Comparison of ENCODE assay signal across 31 cellular contexts in genomic region chr9:6149315-6149714, GRCh38.
"Had no signal": no experiment of that assay in that cellular context is flagged by ENCODE, and none has a peak within 500 bp of the region (broad histone marks: within the 10 kb centered on the region; RNA-seq: fewer than 3 reads in every experiment).

No MANE protein-coding gene starts in this region.

- H3K4me1 Mint-ChIP-seq: activated CD4-positive, alpha-beta T cell treated with anti-CD3 and anti-CD28 coated beads, Interleukin-2, amount 10 ng/mL, durations not matched to agents 24 days and 14 days; activated naive CD8-positive, alpha-beta T cell treated with anti-CD3 and anti-CD28 coated beads for 36 hours; stimulated activated memory B cell treated with anti-CD40 and anti-IgM and Interleukin-4, amounts not matched to agents 10 μg/mL and 1 μg/mL and 100 μg/mL, for 72 hours; stimulated activated naive CD8-positive, alpha-beta T cell treated with anti-CD3 and anti-CD28 coated beads, Interleukin-15, amount 100 ng/mL, for 72 hours had no signal

- H3K4me1 ChIP-seq: adrenal gland, lower lobe of right lung, uterus had no signal

- H3K36me3 ChIP-seq: adrenal gland, cardiac muscle cell, lower lobe of right lung, uterus had no signal

- H3K27ac ChIP-seq: adrenal gland, body of pancreas, cardiac muscle cell, coronary artery, lower lobe of right lung, uterus had no signal

- ATAC-seq: body of pancreas; effector memory CD8-positive, alpha-beta T cell; left colon; lower lobe of right lung; natural killer cell treated with Interleukin-12 subunit alpha and Interleukin-12 subunit beta and Interleukin-15 and Interleukin-18, amount 100 ng/mL, for 72 hours; stimulated activated memory B cell treated with anti-CD40 and anti-IgM and Interleukin-4, amounts not matched to agents 10 μg/mL and 1 μg/mL and 100 μg/mL, for 72 hours; stimulated activated naive CD8-positive, alpha-beta T cell treated with anti-CD3 and anti-CD28 coated beads, Interleukin-15, amount 100 ng/mL, for 72 hours had no signal

- DNase-seq: activated CD4-positive, alpha-beta memory T cell treated with anti-CD3 and anti-CD28 coated beads for 36 hours; activated CD4-positive, alpha-beta T cell treated with anti-CD3 and anti-CD28 coated beads, Interleukin-2, amount 10 ng/mL, durations not matched to agents 24 days and 14 days; activated CD4-positive, CD25-positive, alpha-beta regulatory T cell treated with anti-CD3 and anti-CD28 coated beads, Interleukin-2, amount 50 U/mL, for 72 hours; activated CD8-positive, alpha-beta memory T cell treated with anti-CD3 and anti-CD28 coated beads, Interleukin-2, amount 50 U/mL, for 4 hours; activated effector memory CD4-positive, alpha-beta T cell treated with anti-CD3 and anti-CD28 coated beads, Interleukin-2, amount 50 U/mL, for 16 hours; activated naive CD4-positive, alpha-beta T cell treated with anti-CD3 and anti-CD28 coated beads for 36 hours; activated naive CD8-positive, alpha-beta T cell treated with anti-CD3 and anti-CD28 coated beads for 36 hours; activated T-cell treated with anti-CD3 and anti-CD28 coated beads, Interleukin-2, amount 50 U/mL, for 1 hour; body of pancreas; effector memory CD8-positive, alpha-beta T cell; foreskin fibroblast; left colon; lower lobe of right lung; mesendoderm; posterior cingulate gyrus; stimulated activated CD4-positive, alpha-beta T cell treated with anti-CD3 and anti-CD28 coated beads, Interleukin-1b, Interleukin-23, amount 100 ng/mL, for 48 hours; stimulated activated CD4-positive, alpha-beta T cell treated with anti-CD3 and anti-CD28 coated beads, Interleukin-4, amount 100 ng/mL, for 4 hours; stimulated activated CD8-positive, alpha-beta memory T cell treated with anti-CD3 and anti-CD28 coated beads, Interleukin-4, amount 100 ng/mL, for 48 hours; stimulated activated naive CD8-positive, alpha-beta T cell treated with anti-CD3 and anti-CD28 coated beads, Interleukin-15, amount 100 ng/mL, for 72 hours; substantia nigra; T-helper 2 cell; uterus had no signal

- H3K4me2 ChIP-seq: smooth muscle cell had no signal

- H3K27me3 Mint-ChIP-seq: type B pancreatic cell had no signal

- H3K4me3 ChIP-seq: adrenal gland, body of pancreas, cardiac muscle cell, coronary artery, lower lobe of right lung, smooth muscle cell, uterus had no signal

- H3K36me3 Mint-ChIP-seq: activated CD4-positive, alpha-beta memory T cell treated with anti-CD3 and anti-CD28 coated beads for 36 hours; activated naive CD8-positive, alpha-beta T cell treated with anti-CD3 and anti-CD28 coated beads for 36 hours; natural killer cell treated with Interleukin-12 subunit alpha and Interleukin-12 subunit beta and Interleukin-15 and Interleukin-18, amount 100 ng/mL, for 72 hours; stimulated activated memory B cell treated with anti-CD40 and anti-IgM and Interleukin-4, amounts not matched to agents 10 μg/mL and 1 μg/mL and 100 μg/mL, for 72 hours; type B pancreatic cell had no signal

- H3K9me3 Mint-ChIP-seq: activated CD4-positive, alpha-beta memory T cell treated with anti-CD3 and anti-CD28 coated beads for 36 hours; activated CD4-positive, alpha-beta T cell treated with anti-CD3 and anti-CD28 coated beads, Interleukin-2, amount 10 ng/mL, durations not matched to agents 24 days and 14 days; activated naive CD4-positive, alpha-beta T cell treated with anti-CD3 and anti-CD28 coated beads for 36 hours; activated naive CD8-positive, alpha-beta T cell treated with anti-CD3 and anti-CD28 coated beads for 36 hours; effector memory CD8-positive, alpha-beta T cell; natural killer cell treated with Interleukin-12 subunit alpha and Interleukin-12 subunit beta and Interleukin-15 and Interleukin-18, amount 100 ng/mL, for 72 hours; stimulated activated memory B cell treated with anti-CD40 and anti-IgM and Interleukin-4, amounts not matched to agents 10 μg/mL and 1 μg/mL and 100 μg/mL, for 72 hours; stimulated activated naive CD8-positive, alpha-beta T cell treated with anti-CD3 and anti-CD28 coated beads, Interleukin-15, amount 100 ng/mL, for 72 hours had no signal

- FAIRE-seq: keratinocyte had no signal

- H3K4me3 Mint-ChIP-seq: activated CD4-positive, alpha-beta memory T cell treated with anti-CD3 and anti-CD28 coated beads for 36 hours; activated CD4-positive, alpha-beta T cell treated with anti-CD3 and anti-CD28 coated beads, Interleukin-2, amount 10 ng/mL, durations not matched to agents 24 days and 14 days; activated naive CD4-positive, alpha-beta T cell treated with anti-CD3 and anti-CD28 coated beads for 36 hours; activated naive CD8-positive, alpha-beta T cell treated with anti-CD3 and anti-CD28 coated beads for 36 hours; activated T-helper 1 cell treated with anti-CD3 and anti-CD28 coated beads, Interleukin-12 subunit alpha, Interleukin-12 subunit beta, Interleukin-2, Interleukin-4 antibody, amounts not matched to agents 30 ng/mL and 10 ng/mL and 1 ng/mL, durations not matched to agents 14 hours and 24 hours and 36 hours; effector memory CD8-positive, alpha-beta T cell; natural killer cell treated with Interleukin-12 subunit alpha and Interleukin-12 subunit beta and Interleukin-15 and Interleukin-18, amount 100 ng/mL, for 72 hours; stimulated activated memory B cell treated with anti-CD40 and anti-IgM and Interleukin-4, amounts not matched to agents 10 μg/mL and 1 μg/mL and 100 μg/mL, for 72 hours; stimulated activated naive CD8-positive, alpha-beta T cell treated with anti-CD3 and anti-CD28 coated beads, Interleukin-15, amount 100 ng/mL, for 72 hours; type B pancreatic cell had no signal

- H3K27me3 ChIP-seq: adrenal gland, body of pancreas, cardiac muscle cell, uterus had no signal

- H3K27ac Mint-ChIP-seq: activated CD4-positive, alpha-beta memory T cell treated with anti-CD3 and anti-CD28 coated beads for 36 hours; activated CD4-positive, alpha-beta T cell treated with anti-CD3 and anti-CD28 coated beads, Interleukin-2, amount 10 ng/mL, durations not matched to agents 24 days and 14 days; activated naive CD4-positive, alpha-beta T cell treated with anti-CD3 and anti-CD28 coated beads for 36 hours; activated naive CD8-positive, alpha-beta T cell treated with anti-CD3 and anti-CD28 coated beads for 36 hours; activated T-helper 1 cell treated with anti-CD3 and anti-CD28 coated beads, Interleukin-12 subunit alpha, Interleukin-12 subunit beta, Interleukin-2, Interleukin-4 antibody, amounts not matched to agents 30 ng/mL and 10 ng/mL and 1 ng/mL, durations not matched to agents 14 hours and 24 hours and 36 hours; effector memory CD8-positive, alpha-beta T cell; natural killer cell treated with Interleukin-12 subunit alpha and Interleukin-12 subunit beta and Interleukin-15 and Interleukin-18, amount 100 ng/mL, for 72 hours; stimulated activated memory B cell treated with anti-CD40 and anti-IgM and Interleukin-4, amounts not matched to agents 10 μg/mL and 1 μg/mL and 100 μg/mL, for 72 hours; stimulated activated naive CD8-positive, alpha-beta T cell treated with anti-CD3 and anti-CD28 coated beads, Interleukin-15, amount 100 ng/mL, for 72 hours; type B pancreatic cell had no signal

- H3K9me3 ChIP-seq: adrenal gland, body of pancreas, lower lobe of right lung, uterus had no signal
